1 cellular context compared by ENCODE assay signal in the genomic region with DNA sequence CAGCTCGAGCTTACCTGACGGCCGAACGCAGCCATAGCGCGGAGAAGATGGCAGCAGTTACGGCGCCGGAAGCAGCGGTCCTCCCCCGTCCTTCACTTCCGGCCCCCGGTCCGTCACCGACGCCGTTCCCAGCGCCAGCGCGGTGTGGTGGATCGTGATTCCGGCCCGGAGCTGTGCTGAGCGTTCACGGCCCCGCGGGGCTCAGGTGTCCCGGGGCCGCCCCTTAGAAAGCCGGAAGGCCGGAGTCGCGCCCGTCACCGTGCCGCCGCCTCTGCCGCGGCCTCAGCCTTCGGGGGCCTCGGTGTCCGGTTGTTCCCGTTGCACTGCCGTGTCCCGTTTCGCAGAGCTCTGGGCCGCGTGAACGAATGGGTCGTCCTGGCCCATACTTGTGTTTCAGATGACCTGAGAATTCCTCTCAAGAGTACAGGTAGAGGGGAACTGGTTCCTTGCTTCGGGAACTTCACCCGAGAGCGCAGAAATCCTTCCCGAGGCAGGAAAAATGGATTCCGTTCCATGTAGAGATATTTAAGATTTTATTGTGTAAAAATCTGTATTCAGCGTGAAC.
TF ChIP-seq lines count a peak whose summit lies in the region.

A gene with protein sequence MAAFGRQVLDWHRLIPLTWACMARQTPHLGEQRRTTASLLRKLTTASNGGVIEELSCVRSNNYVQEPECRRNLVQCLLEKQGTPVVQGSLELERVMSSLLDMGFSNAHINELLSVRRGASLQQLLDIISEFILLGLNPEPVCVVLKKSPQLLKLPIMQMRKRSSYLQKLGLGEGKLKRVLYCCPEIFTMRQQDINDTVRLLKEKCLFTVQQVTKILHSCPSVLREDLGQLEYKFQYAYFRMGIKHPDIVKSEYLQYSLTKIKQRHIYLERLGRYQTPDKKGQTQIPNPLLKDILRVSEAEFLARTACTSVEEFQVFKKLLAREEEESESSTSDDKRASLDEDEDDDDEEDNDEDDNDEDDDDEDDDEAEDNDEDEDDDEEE (minus strand): TSS at position 49 of the 565 bp plus-strand sequence. CDS start 14 bp downstream, at position 35.

TF ChIP-seq in HEK293, 187 proteins besides CTCF, POLR2A, EP300 and RAD21 (continued from another document):
- TF ChIP-seq, protein P1, sequence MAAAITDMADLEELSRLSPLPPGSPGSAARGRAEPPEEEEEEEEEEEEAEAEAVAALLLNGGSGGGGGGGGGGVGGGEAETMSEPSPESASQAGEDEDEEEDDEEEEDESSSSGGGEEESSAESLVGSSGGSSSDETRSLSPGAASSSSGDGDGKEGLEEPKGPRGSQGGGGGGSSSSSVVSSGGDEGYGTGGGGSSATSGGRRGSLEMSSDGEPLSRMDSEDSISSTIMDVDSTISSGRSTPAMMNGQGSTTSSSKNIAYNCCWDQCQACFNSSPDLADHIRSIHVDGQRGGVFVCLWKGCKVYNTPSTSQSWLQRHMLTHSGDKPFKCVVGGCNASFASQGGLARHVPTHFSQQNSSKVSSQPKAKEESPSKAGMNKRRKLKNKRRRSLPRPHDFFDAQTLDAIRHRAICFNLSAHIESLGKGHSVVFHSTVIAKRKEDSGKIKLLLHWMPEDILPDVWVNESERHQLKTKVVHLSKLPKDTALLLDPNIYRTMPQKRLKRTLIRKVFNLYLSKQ (tag by site-specific recombination; IDR thresholded peaks at IDR 0.05; ENCODE audit: borderline replicate concordance), result 0 out of 2 replicates have a peak, but pooled peaks have one; percentile 68
- no peak for TF ChIP-seq ZNF248 (tag by site-specific recombination; IDR thresholded peaks at IDR 0.05)
- peak; percentile 67 for TF ChIP-seq IKZF3 (tag by site-specific recombination; IDR thresholded peaks at IDR 0.05)
- TF ChIP-seq ZNF221 (tag by site-specific recombination; IDR thresholded peaks at IDR 0.05; ENCODE audit: borderline replicate concordance), result 0 out of 2 replicates have a peak, but pooled peaks have one; percentile 83
- TF ChIP-seq, protein P2, sequence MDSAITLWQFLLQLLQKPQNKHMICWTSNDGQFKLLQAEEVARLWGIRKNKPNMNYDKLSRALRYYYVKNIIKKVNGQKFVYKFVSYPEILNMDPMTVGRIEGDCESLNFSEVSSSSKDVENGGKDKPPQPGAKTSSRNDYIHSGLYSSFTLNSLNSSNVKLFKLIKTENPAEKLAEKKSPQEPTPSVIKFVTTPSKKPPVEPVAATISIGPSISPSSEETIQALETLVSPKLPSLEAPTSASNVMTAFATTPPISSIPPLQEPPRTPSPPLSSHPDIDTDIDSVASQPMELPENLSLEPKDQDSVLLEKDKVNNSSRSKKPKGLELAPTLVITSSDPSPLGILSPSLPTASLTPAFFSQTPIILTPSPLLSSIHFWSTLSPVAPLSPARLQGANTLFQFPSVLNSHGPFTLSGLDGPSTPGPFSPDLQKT (IDR thresholded peaks at IDR 0.05; ENCODE audit: borderline replicate concordance, low read depth, low read length), result no peak
- TF ChIP-seq, protein P3, sequence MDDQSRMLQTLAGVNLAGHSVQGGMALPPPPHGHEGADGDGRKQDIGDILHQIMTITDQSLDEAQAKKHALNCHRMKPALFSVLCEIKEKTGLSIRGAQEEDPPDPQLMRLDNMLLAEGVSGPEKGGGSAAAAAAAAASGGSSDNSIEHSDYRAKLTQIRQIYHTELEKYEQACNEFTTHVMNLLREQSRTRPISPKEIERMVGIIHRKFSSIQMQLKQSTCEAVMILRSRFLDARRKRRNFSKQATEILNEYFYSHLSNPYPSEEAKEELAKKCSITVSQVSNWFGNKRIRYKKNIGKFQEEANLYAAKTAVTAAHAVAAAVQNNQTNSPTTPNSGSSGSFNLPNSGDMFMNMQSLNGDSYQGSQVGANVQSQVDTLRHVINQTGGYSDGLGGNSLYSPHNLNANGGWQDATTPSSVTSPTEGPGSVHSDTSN (CRISPR knock-in tag; IDR thresholded peaks at IDR 0.05), result peak; percentile 97
